Comparison of ENCODE assay signal across 1 cellular context in genomic region chr7:2054927-2055326, GRCh38.
TF ChIP-seq lines count a peak whose summit lies in the region.

No MANE protein-coding gene starts in this region.

TF ChIP-seq in IMR-90, 13 proteins besides CTCF, POLR2A, EP300 and RAD21:
- no peak for TF ChIP-seq FOS (IDR thresholded peaks at IDR 0.05; ENCODE audit: low read depth, low read length)
- TF ChIP-seq SMC3 (IDR thresholded peaks at IDR 0.05; ENCODE audit: low read depth, low read length) = no peak
- TF ChIP-seq MAZ (IDR thresholded peaks at IDR 0.05; ENCODE audit: borderline replicate concordance, low read depth, low read length) = no peak
- TF ChIP-seq RFX5 (IDR thresholded peaks at IDR 0.05; ENCODE audit: low read depth, low read length) = no peak
- no peak for TF ChIP-seq ELK1 (IDR thresholded peaks at IDR 0.05; ENCODE audit: borderline replicate concordance, low read depth, low read length)
- no peak for TF ChIP-seq USF2 (IDR thresholded peaks at IDR 0.05; ENCODE audit: low read depth, low read length)
- no peak for TF ChIP-seq CEBPB (IDR thresholded peaks at IDR 0.05; ENCODE audit: low read depth, low read length)
- no peak for TF ChIP-seq CHD1 (IDR thresholded peaks at IDR 0.05; ENCODE audit: low read depth, low read length)
- no peak for TF ChIP-seq MAFK (IDR thresholded peaks at IDR 0.05; ENCODE audit: low read depth, low read length)
- TF ChIP-seq BHLHE40 (IDR thresholded peaks at IDR 0.05; ENCODE audit: low read depth, low read length) = no peak
TF ChIP-seq in IMR-90: peak in this region for 0.
